ENCODE assay signal across 21 cellular contexts in the genomic region with DNA sequence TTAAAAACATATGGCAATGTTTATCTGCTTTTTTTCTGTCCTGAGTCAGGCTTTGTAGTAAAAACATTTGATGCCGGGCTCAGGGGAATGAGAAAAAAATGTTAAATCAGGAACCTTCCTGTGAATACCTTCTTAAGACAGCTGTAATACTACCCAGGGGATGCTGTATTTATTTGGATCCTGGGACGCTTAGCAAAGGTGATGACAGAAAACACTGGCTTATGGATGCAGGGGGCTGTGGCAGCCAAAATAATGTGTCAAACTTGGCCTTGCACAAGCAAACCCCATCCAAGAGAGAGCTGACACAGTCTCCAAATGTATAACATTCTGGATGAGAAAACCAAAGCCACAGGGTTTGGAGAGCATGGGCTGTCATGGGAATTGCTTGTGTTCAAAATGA.
"Had no signal": no experiment of that assay in that cellular context is flagged by ENCODE, and none has a peak within 500 bp of the region (broad histone marks: within the 10 kb centered on the region; RNA-seq: fewer than 3 reads in every experiment).

No MANE protein-coding gene starts in this region.

- H3K79me2 ChIP-seq: parathyroid adenoma had no signal

- H2AFZ ChIP-seq: parathyroid adenoma had no signal

- H3K4me3 ChIP-seq: gastroesophageal sphincter, heart left ventricle, lung, tibial artery had no signal

- H3K27me3 ChIP-seq: gastroesophageal sphincter, tibial artery had no signal

- H3K36me3 ChIP-seq: gastroesophageal sphincter, heart left ventricle, tibial artery had no signal

- H3K4me1 ChIP-seq: gastroesophageal sphincter, heart left ventricle, parathyroid adenoma, tibial artery had no signal

- DNase-seq: activated B cell treated with CpG ODN at 0.5 μM for 24 hours; activated CD4-positive, alpha-beta memory T cell treated with anti-CD3 and anti-CD28 coated beads for 36 hours; activated CD4-positive, alpha-beta T cell treated with anti-CD3 and anti-CD28 coated beads for 4 hours; activated CD8-positive, alpha-beta memory T cell treated with anti-CD3 and anti-CD28 coated beads, Interleukin-2, amount 10 ng/mL, durations not matched to agents 7 days and 5 days; activated naive CD4-positive, alpha-beta T cell treated with Interleukin-2 at 50 U/mL for 16 hours; activated naive CD8-positive, alpha-beta T cell treated with anti-CD3 and anti-CD28 coated beads, Interleukin-2, amount 10 ng/mL, durations not matched to agents 7 days and 5 days; activated T-cell treated with anti-CD3 and anti-CD28 coated beads, Interleukin-2, amount 50 U/mL, for 1 hour; effector CD4-positive, alpha-beta T cell; heart left ventricle; immature natural killer cell; kidney glomerular epithelial cell; stimulated activated CD4-positive, alpha-beta T cell treated with anti-CD3 and anti-CD28 coated beads, Interleukin-12 subunit alpha, Interleukin-12 subunit beta, amount 100 ng/mL, for 4 hours; stimulated activated CD4-positive, alpha-beta T cell treated with anti-CD3 and anti-CD28 coated beads, Interleukin-1b, Interleukin-23, amount 100 ng/mL, for 48 hours; stimulated activated CD8-positive, alpha-beta memory T cell treated with anti-CD3 and anti-CD28 coated beads, Interleukin-4, amount 100 ng/mL, for 48 hours; stimulated activated naive CD4-positive, alpha-beta T cell treated with Interleukin-2 at 50 U/mL for 16 hours; T-helper 1 cell; T-helper 9 cell; tibial artery had no signal

- H3K9ac ChIP-seq: parathyroid adenoma had no signal

- H3K27ac ChIP-seq: gastroesophageal sphincter, heart left ventricle, parathyroid adenoma, tibial artery had no signal
